ENCODE assay signal across 29 cellular contexts in the genomic region with DNA sequence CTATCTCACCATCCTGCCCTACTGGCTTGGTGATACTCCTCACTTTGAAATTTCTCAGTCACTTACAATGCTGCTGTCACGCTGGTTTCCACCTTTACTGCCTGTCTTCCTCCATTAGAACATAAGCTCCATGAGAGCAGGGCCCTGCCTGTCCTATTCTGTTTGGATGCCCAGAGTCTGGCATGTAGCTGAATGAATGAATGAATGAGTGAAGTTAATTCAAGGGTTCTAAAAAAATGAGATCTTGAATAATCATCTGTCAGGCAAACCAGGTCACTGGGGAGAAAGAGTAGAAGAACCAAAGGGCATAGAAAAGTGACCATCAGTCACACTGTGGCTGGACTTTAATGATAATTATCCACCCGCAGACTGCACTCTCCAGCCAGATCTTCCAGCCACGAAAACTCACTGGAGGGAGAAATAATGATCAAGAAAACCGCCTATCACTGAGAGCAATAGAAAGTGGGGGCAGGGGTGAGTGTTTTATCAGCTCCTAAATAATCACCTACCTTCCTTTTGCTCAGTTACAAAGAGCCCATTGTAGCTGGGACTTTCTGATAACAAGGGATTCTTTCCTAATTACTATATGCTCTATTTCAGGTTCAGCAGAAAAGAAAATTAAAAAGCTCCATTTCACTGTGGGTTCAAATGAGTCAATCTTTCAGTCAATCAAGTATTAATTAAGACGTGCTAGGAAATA. TPM values are rescaled to one million over a fixed set of nuclear protein-coding genes. Genes with fewer than 3 reads are reported as not detected.
DNase-seq lines count a peak whose midpoint lies in the region; ATAC-seq and TF ChIP-seq lines count a peak whose summit lies in the region.
"Had no signal": no experiment of that assay in that cellular context is flagged by ENCODE, and none has a peak within 500 bp of the region (broad histone marks: within the 10 kb centered on the region; RNA-seq: fewer than 3 reads in every experiment).

No MANE protein-coding gene starts in this region.

- TF ChIP-seq POLR2A in gastrocnemius medialis (IDR thresholded peaks at IDR 0.05): no peak

- no peak for ATAC-seq in central memory CD8-positive, alpha-beta T cell (replicated peaks; ENCODE audit: extremely low read depth, poor library complexity, severe bottlenecking)
- ATAC-seq in stimulated activated memory B cell treated with anti-CD40 and anti-IgM and Interleukin-4, amounts not matched to agents 10 μg/mL and 1 μg/mL and 100 μg/mL, for 72 hours: no peak
- no peak for ATAC-seq in gastrocnemius medialis
- ATAC-seq: activated naive CD8-positive, alpha-beta T cell treated with anti-CD3 and anti-CD28 coated beads, Interleukin-2, amount 50 U/mL, for 24 hours; stimulated activated naive CD8-positive, alpha-beta T cell treated with anti-CD3 and anti-CD28 coated beads, Interleukin-15, amount 100 ng/mL, for 72 hours had no signal

- no peaks in the 10 kb centered on the region for H3K4me1 ChIP-seq in gastrocnemius medialis

- TF ChIP-seq CTCF in gastrocnemius medialis (IDR thresholded peaks at IDR 0.05 in 4 of 5, conservative IDR thresholded peaks at IDR 0.05 in 1 of 5): no peak

- peak overlapping the region; percentile 60 for H3K27ac Mint-ChIP-seq in activated naive CD4-positive, alpha-beta T cell treated with anti-CD3 and anti-CD28 coated beads, Interleukin-2, amount 50 U/mL, for 24 hours
- H3K27ac Mint-ChIP-seq in central memory CD8-positive, alpha-beta T cell (ENCODE audit: low read depth): peak overlapping the region; percentile 58
- peak overlapping the region; percentile 36 for H3K27ac Mint-ChIP-seq in stimulated activated memory B cell treated with anti-CD40 and anti-IgM and Interleukin-4, amounts not matched to agents 10 μg/mL and 1 μg/mL and 100 μg/mL, for 72 hours
- H3K27ac Mint-ChIP-seq: dendritic cell treated with granulocyte-macrophage colony-stimulating factor and Interleukin-4, amounts not matched to agents 40 ng/mL and 50 ng/mL, for 4 days had no signal

- intact Hi-C loops in gastrocnemius medialis (cut with DNase I; ENCODE audit: low total_unique reads): no loop called here

- no peaks in the 10 kb centered on the region for H3K9me3 Mint-ChIP-seq in activated naive CD4-positive, alpha-beta T cell treated with anti-CD3 and anti-CD28 coated beads, Interleukin-2, amount 50 U/mL, for 24 hours
- H3K9me3 Mint-ChIP-seq in central memory CD8-positive, alpha-beta T cell: no peaks in the 10 kb centered on the region
- no peaks in the 10 kb centered on the region for H3K9me3 Mint-ChIP-seq in stimulated activated memory B cell treated with anti-CD40 and anti-IgM and Interleukin-4, amounts not matched to agents 10 μg/mL and 1 μg/mL and 100 μg/mL, for 72 hours
- H3K9me3 Mint-ChIP-seq: activated naive CD8-positive, alpha-beta T cell treated with anti-CD3 and anti-CD28 coated beads, Interleukin-2, amount 50 U/mL, for 24 hours; activated T-helper 2 cell treated with anti-CD3 and anti-CD28 coated beads, Interferon-gamma antibody, Interleukin-2, Interleukin-4, amounts not matched to agents 10 μg/mL and 5 μg/mL and 100 μg/mL, durations not matched to agents 14 hours and 24 hours and 36 hours; dendritic cell treated with granulocyte-macrophage colony-stimulating factor and Interleukin-4, amounts not matched to agents 40 ng/mL and 50 ng/mL, for 4 days; immature natural killer cell; stimulated activated naive CD8-positive, alpha-beta T cell treated with anti-CD3 and anti-CD28 coated beads, Interleukin-15, amount 100 ng/mL, for 72 hours had no signal

- no peak overlapping the region for H3K4me3 Mint-ChIP-seq in activated naive CD4-positive, alpha-beta T cell treated with anti-CD3 and anti-CD28 coated beads, Interleukin-2, amount 50 U/mL, for 24 hours
- no peak overlapping the region for H3K4me3 Mint-ChIP-seq in central memory CD8-positive, alpha-beta T cell
- no peak overlapping the region for H3K4me3 Mint-ChIP-seq in stimulated activated memory B cell treated with anti-CD40 and anti-IgM and Interleukin-4, amounts not matched to agents 10 μg/mL and 1 μg/mL and 100 μg/mL, for 72 hours
- H3K4me3 Mint-ChIP-seq: activated naive CD8-positive, alpha-beta T cell treated with anti-CD3 and anti-CD28 coated beads, Interleukin-2, amount 50 U/mL, for 24 hours; dendritic cell treated with granulocyte-macrophage colony-stimulating factor and Interleukin-4, amounts not matched to agents 40 ng/mL and 50 ng/mL, for 4 days; immature natural killer cell; stimulated activated naive CD8-positive, alpha-beta T cell treated with anti-CD3 and anti-CD28 coated beads, Interleukin-15, amount 100 ng/mL, for 72 hours had no signal

- peaks cover 0 to 9% of the 10 kb centered on the region in 2 donors for H3K36me3 ChIP-seq in gastrocnemius medialis
- H3K36me3 ChIP-seq: WERI-Rb-1 had no signal

- H3K36me3 Mint-ChIP-seq in activated naive CD4-positive, alpha-beta T cell treated with anti-CD3 and anti-CD28 coated beads, Interleukin-2, amount 50 U/mL, for 24 hours: peaks cover 13% of the 10 kb centered on the region
- H3K36me3 Mint-ChIP-seq in central memory CD8-positive, alpha-beta T cell (ENCODE audit: insufficient read depth): peaks cover 17% of the 10 kb centered on the region
- peaks cover 90% of the 10 kb centered on the region for H3K36me3 Mint-ChIP-seq in stimulated activated memory B cell treated with anti-CD40 and anti-IgM and Interleukin-4, amounts not matched to agents 10 μg/mL and 1 μg/mL and 100 μg/mL, for 72 hours

- in situ Hi-C loops in gastrocnemius medialis (cut with MboI; ENCODE audit: low sequenced_read_pairs in 4 of 4): loop anchor here in 2 of 4 donors (25.0 kb wide), 1 partner anchor 891 kb away; no protein-coding TSS in a partner anchor

- H3K27ac ChIP-seq in gastrocnemius medialis: no peak overlapping the region
- H3K27ac ChIP-seq: KMS-11, WERI-Rb-1 had no signal

- H3K27me3 Mint-ChIP-seq in activated naive CD4-positive, alpha-beta T cell treated with anti-CD3 and anti-CD28 coated beads, Interleukin-2, amount 50 U/mL, for 24 hours: no peaks in the 10 kb centered on the region
- H3K27me3 Mint-ChIP-seq in central memory CD8-positive, alpha-beta T cell: no peaks in the 10 kb centered on the region
- no peaks in the 10 kb centered on the region for H3K27me3 Mint-ChIP-seq in stimulated activated memory B cell treated with anti-CD40 and anti-IgM and Interleukin-4, amounts not matched to agents 10 μg/mL and 1 μg/mL and 100 μg/mL, for 72 hours
- H3K27me3 Mint-ChIP-seq: activated naive CD8-positive, alpha-beta T cell treated with anti-CD3 and anti-CD28 coated beads, Interleukin-2, amount 50 U/mL, for 24 hours; dendritic cell treated with granulocyte-macrophage colony-stimulating factor and Interleukin-4, amounts not matched to agents 40 ng/mL and 50 ng/mL, for 4 days; stimulated activated naive CD8-positive, alpha-beta T cell treated with anti-CD3 and anti-CD28 coated beads, Interleukin-15, amount 100 ng/mL, for 72 hours had no signal

- no peak overlapping the region for H3K4me3 ChIP-seq in gastrocnemius medialis

- no peaks in the 10 kb centered on the region for H3K9me3 ChIP-seq in gastrocnemius medialis
- H3K9me3 ChIP-seq: SK-N-SH had no signal

- peaks cover 55% of the 10 kb centered on the region for H3K4me1 Mint-ChIP-seq in activated naive CD4-positive, alpha-beta T cell treated with anti-CD3 and anti-CD28 coated beads, Interleukin-2, amount 50 U/mL, for 24 hours
- H3K4me1 Mint-ChIP-seq in central memory CD8-positive, alpha-beta T cell: peaks cover 84% of the 10 kb centered on the region
- H3K4me1 Mint-ChIP-seq in stimulated activated memory B cell treated with anti-CD40 and anti-IgM and Interleukin-4, amounts not matched to agents 10 μg/mL and 1 μg/mL and 100 μg/mL, for 72 hours: peaks cover 75% of the 10 kb centered on the region

- no peak for DNase-seq in activated naive CD4-positive, alpha-beta T cell treated with Interleukin-2 at 50 U/mL for 16 hours
- DNase-seq in OCI-M1 (lab: John Stamatoyannopoulos, UW): peak; percentile 49
- DNase-seq in central memory CD8-positive, alpha-beta T cell (ENCODE audit: low spot score in 2 of 2): no peak
- no peak for DNase-seq in LoVo (ENCODE audit: low spot score)
- no peak for DNase-seq in gastrocnemius medialis
- no peak for DNase-seq in NCI-H1930 (lab: John Stamatoyannopoulos, UW)
- DNase-seq: activated CD8-positive, alpha-beta memory T cell treated with anti-CD3 and anti-CD28 coated beads, Interleukin-2, amount 50 U/mL, for 4 hours; activated naive CD8-positive, alpha-beta T cell treated with anti-CD3 and anti-CD28 coated beads, Interleukin-2, amount 50 U/mL, for 24 hours; central memory CD4-positive, alpha-beta T cell; COR-L47; DMS53; hypothalamus; immature natural killer cell; NCI-H1436 treated with DMSO at 0.1 percent for 48 hours; NCI-H2107; NCI-H446 treated with DMSO at 0.1 percent for 48 hours; SK-N-SH; stimulated activated CD4-positive, alpha-beta T cell treated with anti-CD3 and anti-CD28 coated beads, Interleukin-15, amount 100 ng/mL, for 24 hours; stimulated activated naive CD8-positive, alpha-beta T cell treated with anti-CD3 and anti-CD28 coated beads, Interleukin-15, amount 100 ng/mL, for 72 hours; WERI-Rb-1 had no signal

- no peaks in the 10 kb centered on the region for H3K27me3 ChIP-seq in gastrocnemius medialis

RNA-seq across cellular contexts. Expression of gene KIAA0040, which starts 21.2 kb away (rescaled TPM):
- 10 to 100 TPM; 17.5 to 33.1 (median 19.5) TPM for total RNA-seq in gastrocnemius medialis
- total RNA-seq: A673, G401, HT1080, myocyte had no signal
